22 cellular contexts compared by ENCODE assay signal in genomic region chr12:4196805-4197420, GRCh38.
A peak's percentile ranks its signal among the peaks of the same experiment; 100 is the strongest.
DNase-seq lines count a peak whose midpoint lies in the region; ATAC-seq and TF ChIP-seq lines count a peak whose summit lies in the region.
"Had no signal": no experiment of that assay in that cellular context is flagged by ENCODE, and none has a peak within 500 bp of the region (broad histone marks: within the 10 kb centered on the region; RNA-seq: fewer than 3 reads in every experiment).

No MANE protein-coding gene starts in this region.

- H3K27ac Mint-ChIP-seq in activated CD4-positive, alpha-beta T cell treated with anti-CD3 and anti-CD28 coated beads, Interleukin-2, amount 10 ng/mL, durations not matched to agents 24 days and 14 days: no peak overlapping the region
- H3K27ac Mint-ChIP-seq in osteocyte (ENCODE audit: unreplicated experiment): no peak overlapping the region
- H3K27ac Mint-ChIP-seq in type B pancreatic cell: no peak overlapping the region
- H3K27ac Mint-ChIP-seq: HFFc6 had no signal

- ATAC-seq in activated CD4-positive, CD25-positive, alpha-beta regulatory T cell treated with anti-CD3 and anti-CD28 coated beads, Interleukin-2, amount 50 U/mL, for 24 hours: no peak
- no peak for ATAC-seq in HG03354 (IDR thresholded peaks at IDR 0.05; ENCODE audit: poor library complexity, severe bottlenecking, unreplicated experiment)
- ATAC-seq: A549 had no signal

- intact Hi-C loops in activated CD4-positive, alpha-beta T cell treated with anti-CD3 and anti-CD28 coated beads, Interleukin-2, amount 10 ng/mL, durations not matched to agents 24 days and 14 days (cut with micrococcal nuclease): no loop called here

- H3K36me3 ChIP-seq in HAP-1 (replicated peaks): no peaks in the 10 kb centered on the region

- no peaks in the 10 kb centered on the region for H3K9me3 Mint-ChIP-seq in activated CD4-positive, alpha-beta T cell treated with anti-CD3 and anti-CD28 coated beads, Interleukin-2, amount 10 ng/mL, durations not matched to agents 24 days and 14 days
- H3K9me3 Mint-ChIP-seq in osteocyte (ENCODE audit: unreplicated experiment) (no peaks in the 10 kb centered on the region), type B pancreatic cell (no peaks in the 10 kb centered on the region)
- H3K9me3 Mint-ChIP-seq: CD4-positive, alpha-beta memory T cell; HFFc6 had no signal

- peaks cover 6% of the 10 kb centered on the region for H3K4me1 Mint-ChIP-seq in activated CD4-positive, alpha-beta T cell treated with anti-CD3 and anti-CD28 coated beads, Interleukin-2, amount 10 ng/mL, durations not matched to agents 24 days and 14 days
- H3K4me1 Mint-ChIP-seq in osteocyte (ENCODE audit: unreplicated experiment) (no peaks in the 10 kb centered on the region), type B pancreatic cell (ENCODE audit: unreplicated experiment) (peaks cover 6% of the 10 kb centered on the region)
- H3K4me1 Mint-ChIP-seq: CD4-positive, alpha-beta memory T cell had no signal

- no peaks in the 10 kb centered on the region for H3K36me3 Mint-ChIP-seq in activated CD4-positive, alpha-beta T cell treated with anti-CD3 and anti-CD28 coated beads, Interleukin-2, amount 10 ng/mL, durations not matched to agents 24 days and 14 days (ENCODE audit: low read depth)
- no peaks in the 10 kb centered on the region for H3K36me3 Mint-ChIP-seq in osteocyte (ENCODE audit: unreplicated experiment)
- peaks cover 3% of the 10 kb centered on the region for H3K36me3 Mint-ChIP-seq in type B pancreatic cell
- H3K36me3 Mint-ChIP-seq: CD4-positive, alpha-beta memory T cell had no signal

- no peaks in the 10 kb centered on the region for H3K4me1 ChIP-seq in HAP-1
- H3K4me1 ChIP-seq: A549 had no signal

- H3K9me3 ChIP-seq in HAP-1: no peaks in the 10 kb centered on the region
- H3K9me3 ChIP-seq: A549 had no signal

- H3K27me3 ChIP-seq in HAP-1 (ENCODE audit: low read depth): peaks cover 13% of the 10 kb centered on the region

- in situ Hi-C loops in HAP-1 (cut with MboI; ENCODE audit: low sequenced_read_pairs): no loop called here

- peak; percentile 36 for DNase-seq in activated CD4-positive, alpha-beta T cell treated with anti-CD3 and anti-CD28 coated beads, Interleukin-2, amount 10 ng/mL, durations not matched to agents 24 days and 14 days
- DNase-seq in activated CD4-positive, alpha-beta T cell treated with anti-CD3 and anti-CD28 coated beads for 4 hours: no peak
- DNase-seq in left kidney (ENCODE audit: low read depth, low spot score) (peak; percentile 36), osteocyte (ENCODE audit: extremely low spot score, unreplicated experiment) (peak; percentile 73), type B pancreatic cell (ENCODE audit: extremely low spot score, unreplicated experiment) (peak; percentile 48), HAP-1 (ENCODE audit: low spot score in 2 of 2) (no peak)
- DNase-seq: 8988T; ACHN; AML-193; C1 segment of cervical spinal cord; Calu3; CD4-positive, alpha-beta memory T cell; COR-L47; DMS53; DMS79 treated with DMSO at 0.1 percent for 48 hours; GF-D8; GM23248; H9; HFFc6 had no signal

- no peak for TF ChIP-seq CTCF in osteocyte (IDR thresholded peaks at IDR 0.05)
- TF ChIP-seq CTCF in type B pancreatic cell (conservative IDR thresholded peaks at IDR 0.05): no peak

- no peak overlapping the region for H3K4me3 Mint-ChIP-seq in activated CD4-positive, alpha-beta T cell treated with anti-CD3 and anti-CD28 coated beads, Interleukin-2, amount 10 ng/mL, durations not matched to agents 24 days and 14 days
- H3K4me3 Mint-ChIP-seq in osteocyte (ENCODE audit: unreplicated experiment) (no peak overlapping the region), type B pancreatic cell (no peak overlapping the region)
- H3K4me3 Mint-ChIP-seq: CD4-positive, alpha-beta memory T cell; H9; HFFc6 had no signal

- no peak overlapping the region for H3K4me3 ChIP-seq in HAP-1
- H3K4me3 ChIP-seq: A549, GM23248 had no signal

- peaks cover 3% of the 10 kb centered on the region for H3K27me3 Mint-ChIP-seq in activated CD4-positive, alpha-beta T cell treated with anti-CD3 and anti-CD28 coated beads, Interleukin-2, amount 10 ng/mL, durations not matched to agents 24 days and 14 days
- peaks cover 3% of the 10 kb centered on the region for H3K27me3 Mint-ChIP-seq in osteocyte (ENCODE audit: unreplicated experiment)
- peaks cover 78% of the 10 kb centered on the region for H3K27me3 Mint-ChIP-seq in type B pancreatic cell
- H3K27me3 Mint-ChIP-seq: CD4-positive, alpha-beta memory T cell had no signal

Comparison
In these comparisons a context has a peak if more than half of its experiments do, and no peak if none do; other contexts are left out.
1. DNase-seq: peak in activated CD4-positive, alpha-beta T cell treated with anti-CD3 and anti-CD28 coated beads, Interleukin-2, amount 10 ng/mL, durations not matched to agents 24 days and 14 days (single experiment), left kidney (single experiment), osteocyte (single experiment) and type B pancreatic cell (single experiment); none in activated CD4-positive, alpha-beta T cell treated with anti-CD3 and anti-CD28 coated beads for 4 hours (0 of 2) and HAP-1 (0 of 2).